Comparison of ENCODE assay signal across 1 cellular context in the genomic region with DNA sequence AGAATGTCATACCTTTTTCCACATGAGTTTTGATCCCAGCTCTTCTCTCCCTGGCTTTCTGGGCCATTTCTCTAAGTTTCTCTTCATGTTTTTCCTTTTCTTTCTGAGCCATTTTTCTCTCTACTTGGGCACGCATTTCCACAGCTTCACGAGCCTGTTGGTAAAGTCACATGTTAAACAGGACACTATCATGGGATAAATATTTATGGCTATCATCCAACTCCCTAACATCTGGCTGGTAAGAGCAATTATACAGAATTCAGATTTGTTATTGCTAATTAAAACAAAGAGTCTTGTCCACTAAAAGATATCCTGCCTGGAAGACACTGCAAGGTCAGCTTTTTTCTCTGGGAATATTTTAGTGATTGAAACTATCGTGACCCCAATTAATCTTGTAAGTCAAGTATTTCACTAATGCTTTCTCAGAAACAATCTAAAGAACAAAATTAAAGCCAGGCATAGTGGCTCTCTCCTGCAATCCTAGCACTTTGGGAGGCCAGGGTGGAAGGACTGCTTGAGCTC.
TF ChIP-seq lines count a peak whose summit lies in the region.

No MANE protein-coding gene starts in this region.

TF ChIP-seq in IMR-90, 13 proteins besides CTCF, POLR2A, EP300 and RAD21:
- TF ChIP-seq CEBPB (IDR thresholded peaks at IDR 0.05; ENCODE audit: low read depth, low read length) (no peak), MAFK (IDR thresholded peaks at IDR 0.05; ENCODE audit: low read depth, low read length) (peak; percentile 70), CHD1 (IDR thresholded peaks at IDR 0.05; ENCODE audit: low read depth, low read length) (no peak)
